Comparison of ENCODE assay signal across 1 cellular context in the genomic region with DNA sequence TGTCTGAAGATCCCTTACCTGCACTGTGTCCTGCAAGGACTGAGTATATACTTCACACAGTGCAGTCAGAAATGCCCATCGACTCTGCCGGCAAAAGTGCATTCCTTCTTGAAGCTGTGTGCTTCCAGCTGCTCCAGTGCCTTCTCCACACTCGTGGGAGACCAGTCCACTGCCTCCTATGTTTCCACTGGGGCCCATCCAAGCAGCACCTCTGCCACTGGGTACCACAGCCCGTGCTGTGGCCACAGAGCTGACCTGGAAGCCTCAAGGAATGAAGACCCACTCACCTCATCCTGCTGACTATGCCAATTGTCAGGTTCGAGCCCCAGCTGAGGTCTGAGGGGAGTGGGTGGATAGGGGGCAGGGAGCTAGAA.
TF ChIP-seq lines count a peak whose summit lies in the region.

No MANE protein-coding gene starts in this region.

TF ChIP-seq in SK-N-SH, 30 proteins besides CTCF, POLR2A, EP300 and RAD21 (continued from another document):
- TF ChIP-seq, protein P1, sequence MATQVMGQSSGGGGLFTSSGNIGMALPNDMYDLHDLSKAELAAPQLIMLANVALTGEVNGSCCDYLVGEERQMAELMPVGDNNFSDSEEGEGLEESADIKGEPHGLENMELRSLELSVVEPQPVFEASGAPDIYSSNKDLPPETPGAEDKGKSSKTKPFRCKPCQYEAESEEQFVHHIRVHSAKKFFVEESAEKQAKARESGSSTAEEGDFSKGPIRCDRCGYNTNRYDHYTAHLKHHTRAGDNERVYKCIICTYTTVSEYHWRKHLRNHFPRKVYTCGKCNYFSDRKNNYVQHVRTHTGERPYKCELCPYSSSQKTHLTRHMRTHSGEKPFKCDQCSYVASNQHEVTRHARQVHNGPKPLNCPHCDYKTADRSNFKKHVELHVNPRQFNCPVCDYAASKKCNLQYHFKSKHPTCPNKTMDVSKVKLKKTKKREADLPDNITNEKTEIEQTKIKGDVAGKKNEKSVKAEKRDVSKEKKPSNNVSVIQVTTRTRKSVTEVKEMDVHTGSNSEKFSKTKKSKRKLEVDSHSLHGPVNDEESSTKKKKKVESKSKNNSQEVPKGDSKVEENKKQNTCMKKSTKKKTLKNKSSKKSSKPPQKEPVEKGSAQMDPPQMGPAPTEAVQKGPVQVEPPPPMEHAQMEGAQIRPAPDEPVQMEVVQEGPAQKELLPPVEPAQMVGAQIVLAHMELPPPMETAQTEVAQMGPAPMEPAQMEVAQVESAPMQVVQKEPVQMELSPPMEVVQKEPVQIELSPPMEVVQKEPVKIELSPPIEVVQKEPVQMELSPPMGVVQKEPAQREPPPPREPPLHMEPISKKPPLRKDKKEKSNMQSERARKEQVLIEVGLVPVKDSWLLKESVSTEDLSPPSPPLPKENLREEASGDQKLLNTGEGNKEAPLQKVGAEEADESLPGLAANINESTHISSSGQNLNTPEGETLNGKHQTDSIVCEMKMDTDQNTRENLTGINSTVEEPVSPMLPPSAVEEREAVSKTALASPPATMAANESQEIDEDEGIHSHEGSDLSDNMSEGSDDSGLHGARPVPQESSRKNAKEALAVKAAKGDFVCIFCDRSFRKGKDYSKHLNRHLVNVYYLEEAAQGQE (IDR thresholded peaks at IDR 0.05; ENCODE audit: low read depth, low read length) = no peak
- TF ChIP-seq, protein P2, sequence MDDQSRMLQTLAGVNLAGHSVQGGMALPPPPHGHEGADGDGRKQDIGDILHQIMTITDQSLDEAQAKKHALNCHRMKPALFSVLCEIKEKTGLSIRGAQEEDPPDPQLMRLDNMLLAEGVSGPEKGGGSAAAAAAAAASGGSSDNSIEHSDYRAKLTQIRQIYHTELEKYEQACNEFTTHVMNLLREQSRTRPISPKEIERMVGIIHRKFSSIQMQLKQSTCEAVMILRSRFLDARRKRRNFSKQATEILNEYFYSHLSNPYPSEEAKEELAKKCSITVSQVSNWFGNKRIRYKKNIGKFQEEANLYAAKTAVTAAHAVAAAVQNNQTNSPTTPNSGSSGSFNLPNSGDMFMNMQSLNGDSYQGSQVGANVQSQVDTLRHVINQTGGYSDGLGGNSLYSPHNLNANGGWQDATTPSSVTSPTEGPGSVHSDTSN (IDR thresholded peaks at IDR 0.05) = no peak
- no peak for TF ChIP-seq EZH2phosphoT487 (IDR thresholded peaks at IDR 0.05; ENCODE audit: borderline replicate concordance, low read depth)
- TF ChIP-seq NRF1 (IDR thresholded peaks at IDR 0.05; ENCODE audit: low read depth, low read length) = no peak
- no peak for TF ChIP-seq CHD2 (IDR thresholded peaks at IDR 0.05; ENCODE audit: low read length, partially characterized antibody)
- no peak for TF ChIP-seq FOXJ3 (CRISPR knock-in tag; IDR thresholded peaks at IDR 0.05)
- TF ChIP-seq, protein P3, sequence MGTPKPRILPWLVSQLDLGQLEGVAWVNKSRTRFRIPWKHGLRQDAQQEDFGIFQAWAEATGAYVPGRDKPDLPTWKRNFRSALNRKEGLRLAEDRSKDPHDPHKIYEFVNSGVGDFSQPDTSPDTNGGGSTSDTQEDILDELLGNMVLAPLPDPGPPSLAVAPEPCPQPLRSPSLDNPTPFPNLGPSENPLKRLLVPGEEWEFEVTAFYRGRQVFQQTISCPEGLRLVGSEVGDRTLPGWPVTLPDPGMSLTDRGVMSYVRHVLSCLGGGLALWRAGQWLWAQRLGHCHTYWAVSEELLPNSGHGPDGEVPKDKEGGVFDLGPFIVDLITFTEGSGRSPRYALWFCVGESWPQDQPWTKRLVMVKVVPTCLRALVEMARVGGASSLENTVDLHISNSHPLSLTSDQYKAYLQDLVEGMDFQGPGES (IDR thresholded peaks at IDR 0.05; ENCODE audit: low read depth, low read length) = no peak
- TF ChIP-seq RCOR1 (IDR thresholded peaks at IDR 0.05; ENCODE audit: low read length) = no peak
- TF ChIP-seq, protein P4, sequence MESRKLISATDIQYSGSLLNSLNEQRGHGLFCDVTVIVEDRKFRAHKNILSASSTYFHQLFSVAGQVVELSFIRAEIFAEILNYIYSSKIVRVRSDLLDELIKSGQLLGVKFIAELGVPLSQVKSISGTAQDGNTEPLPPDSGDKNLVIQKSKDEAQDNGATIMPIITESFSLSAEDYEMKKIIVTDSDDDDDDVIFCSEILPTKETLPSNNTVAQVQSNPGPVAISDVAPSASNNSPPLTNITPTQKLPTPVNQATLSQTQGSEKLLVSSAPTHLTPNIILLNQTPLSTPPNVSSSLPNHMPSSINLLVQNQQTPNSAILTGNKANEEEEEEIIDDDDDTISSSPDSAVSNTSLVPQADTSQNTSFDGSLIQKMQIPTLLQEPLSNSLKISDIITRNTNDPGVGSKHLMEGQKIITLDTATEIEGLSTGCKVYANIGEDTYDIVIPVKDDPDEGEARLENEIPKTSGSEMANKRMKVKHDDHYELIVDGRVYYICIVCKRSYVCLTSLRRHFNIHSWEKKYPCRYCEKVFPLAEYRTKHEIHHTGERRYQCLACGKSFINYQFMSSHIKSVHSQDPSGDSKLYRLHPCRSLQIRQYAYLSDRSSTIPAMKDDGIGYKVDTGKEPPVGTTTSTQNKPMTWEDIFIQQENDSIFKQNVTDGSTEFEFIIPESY (IDR thresholded peaks at IDR 0.05; ENCODE audit: borderline replicate concordance, low read depth) = no peak
- TF ChIP-seq FOXM1 (IDR thresholded peaks at IDR 0.05; ENCODE audit: low read depth) = no peak
- TF ChIP-seq, protein P5, sequence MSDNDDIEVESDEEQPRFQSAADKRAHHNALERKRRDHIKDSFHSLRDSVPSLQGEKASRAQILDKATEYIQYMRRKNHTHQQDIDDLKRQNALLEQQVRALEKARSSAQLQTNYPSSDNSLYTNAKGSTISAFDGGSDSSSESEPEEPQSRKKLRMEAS (IDR thresholded peaks at IDR 0.05; ENCODE audit: low read depth) = no peak
